Comparison of ENCODE assay signal across 8 cellular contexts in genomic region chr11:125429174-125429707, GRCh38.
A peak's percentile ranks its signal among the peaks of the same experiment; 100 is the strongest.
DNase-seq lines count a peak whose midpoint lies in the region; ATAC-seq and TF ChIP-seq lines count a peak whose summit lies in the region.

No MANE protein-coding gene starts in this region.

- H3K36me3 Mint-ChIP-seq in chondrocyte (ENCODE audit: low read depth): peaks cover 15% of the 10 kb centered on the region

- no peak overlapping the region for H3K4me3 ChIP-seq in GM12864 (ENCODE audit: low read depth, low read length)
- no peak overlapping the region for H3K4me3 ChIP-seq in LNCaP clone FGC (ENCODE audit: low read depth, low read length)
- H3K4me3 ChIP-seq in WERI-Rb-1 (ENCODE audit: low read depth, low read length): no peak overlapping the region

- no peak overlapping the region for H3K27ac Mint-ChIP-seq in chondrocyte (ENCODE audit: unreplicated experiment)

- peak; percentile 96 for TF ChIP-seq CTCF in GM12864 (IDR thresholded peaks at IDR 0.05; ENCODE audit: low read depth, low read length, missing control alignments)
- peak; percentile 78 for TF ChIP-seq CTCF in LNCaP clone FGC (IDR thresholded peaks at IDR 0.05; ENCODE audit: control insufficient read depth, extremely low read depth, insufficient read depth)
- peak; percentile 93 for TF ChIP-seq CTCF in WERI-Rb-1 (IDR thresholded peaks at IDR 0.05; ENCODE audit: low read depth, low read length)
- peak; percentile 82 for TF ChIP-seq CTCF in chondrocyte (IDR thresholded peaks at IDR 0.05)

- H3K27ac ChIP-seq in WERI-Rb-1: no peak overlapping the region

- no peaks in the 10 kb centered on the region for H3K27me3 ChIP-seq in WERI-Rb-1 (ENCODE audit: insufficient read depth, low read depth, severe bottlenecking)

- H3K9me3 Mint-ChIP-seq in chondrocyte (ENCODE audit: low read depth): no peaks in the 10 kb centered on the region

- ATAC-seq in GM21825 (IDR thresholded peaks at IDR 0.05; ENCODE audit: unreplicated experiment): no peak

- H3K4me1 Mint-ChIP-seq in chondrocyte (ENCODE audit: low read depth): peaks cover 4% of the 10 kb centered on the region

- DNase-seq in 8988T: peak; percentile 79
- DNase-seq in GM12864 (ENCODE audit: low read depth): peak; percentile 16
- DNase-seq in LNCaP clone FGC (ENCODE audit: low read depth): no peak
- DNase-seq in WERI-Rb-1: peak; percentile 81
- DNase-seq in chondrocyte (ENCODE audit: low spot score): no peak
- peak; percentile 75 for DNase-seq in medulla oblongata (ENCODE audit: extremely low spot score)
- DNase-seq in stimulated activated CD8-positive, alpha-beta memory T cell treated with anti-CD3 and anti-CD28 coated beads, Interleukin-7, amount 100 ng/mL, for 24 hours (ENCODE audit: low read depth): peak; percentile 35

- no peaks in the 10 kb centered on the region for H3K36me3 ChIP-seq in WERI-Rb-1

- H3K4me3 Mint-ChIP-seq in chondrocyte (ENCODE audit: unreplicated experiment): no peak overlapping the region

- H3K27me3 Mint-ChIP-seq in chondrocyte (ENCODE audit: low read depth): no peaks in the 10 kb centered on the region

- no peaks in the 10 kb centered on the region for H3K9me3 ChIP-seq in WERI-Rb-1 (ENCODE audit: severe bottlenecking)

Comparison
In these comparisons a context has a peak if more than half of its experiments do, and no peak if none do; other contexts are left out.
1. DNase-seq: peak in 8988T (single experiment), GM12864 (single experiment), WERI-Rb-1 (single experiment), medulla oblongata (single experiment) and stimulated activated CD8-positive, alpha-beta memory T cell treated with anti-CD3 and anti-CD28 coated beads, Interleukin-7, amount 100 ng/mL, for 24 hours (single experiment); none in LNCaP clone FGC (single experiment) and chondrocyte (single experiment).
2. Peak in every context shown above with its lines, with median percentiles within 50 percentile points of each other: CTCF ChIP-seq.